ENCODE assay signal across 12 cellular contexts in the genomic region with DNA sequence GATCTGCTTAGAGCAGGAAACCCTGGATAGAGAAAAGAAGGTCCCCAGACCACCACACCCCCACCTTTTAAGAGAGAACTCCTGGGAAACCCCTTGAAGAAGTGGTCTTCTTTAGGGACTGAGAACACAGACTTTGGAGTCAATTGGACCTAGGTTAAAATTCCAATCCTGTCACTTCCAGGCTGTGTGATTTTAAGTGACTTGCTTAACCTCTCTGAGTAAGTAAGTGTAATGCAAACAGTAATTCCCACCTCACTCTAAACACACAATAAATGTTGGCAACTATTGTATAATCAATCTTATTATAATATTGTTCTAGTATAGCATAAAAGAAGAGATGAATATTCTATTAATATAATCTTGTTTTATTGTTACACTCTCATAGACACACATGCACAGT. TPM values are rescaled to one million over a fixed set of nuclear protein-coding genes. Genes with fewer than 3 reads are reported as not detected.
A peak's percentile ranks its signal among the peaks of the same experiment; 100 is the strongest.
DNase-seq lines count a peak whose midpoint lies in the region; ATAC-seq and TF ChIP-seq lines count a peak whose summit lies in the region.
"Had no signal": no experiment of that assay in that cellular context is flagged by ENCODE, and none has a peak within 500 bp of the region (broad histone marks: within the 10 kb centered on the region; RNA-seq: fewer than 3 reads in every experiment).

No MANE protein-coding gene starts in this region.

- H3K27ac Mint-ChIP-seq in GM23338, result no peak overlapping the region
- peak overlapping the region; percentile 58 for H3K27ac Mint-ChIP-seq in activated naive CD8-positive, alpha-beta T cell treated with anti-CD3 and anti-CD28 coated beads, Interleukin-2, amount 10 ng/mL, durations not matched to agents 7 days and 5 days
- H3K27ac Mint-ChIP-seq in naive thymus-derived CD8-positive, alpha-beta T cell, result peak overlapping the region; percentile 73 to 95 (median 81)

- peak overlapping the region; percentile 90 for H3K4me3 ChIP-seq in BLaER1
- no peak overlapping the region for H3K4me3 ChIP-seq in GM23338

- peaks cover 14% of the 10 kb centered on the region for H3F3A ChIP-seq in GM23338 (replicated peaks; ENCODE audit: low read depth)

- H2AFZ ChIP-seq in GM23338, result no peak overlapping the region

- DNase-seq in GM23338 (ENCODE audit: low spot score) (no peak), NCI-H2171 treated with DMSO at 0.1 percent for 48 hours (lab: John Stamatoyannopoulos, UW) (no peak), NCI-H187 (lab: John Stamatoyannopoulos, UW) (no peak), NAMALWA (ENCODE audit: low spot score) (no peak), midbrain (lab: John Stamatoyannopoulos, UW) (no peak)
- DNase-seq in activated naive CD8-positive, alpha-beta T cell treated with anti-CD3 and anti-CD28 coated beads, Interleukin-2, amount 10 ng/mL, durations not matched to agents 7 days and 5 days, result no peak
- DNase-seq in naive thymus-derived CD8-positive, alpha-beta T cell, result no peak
- DNase-seq: foreskin fibroblast, KBM-7, NCI-H2107 had no signal

- peaks cover 24% of the 10 kb centered on the region for H3K27me3 Mint-ChIP-seq in GM23338 (ENCODE audit: insufficient read depth, low read depth, poor library complexity)
- no peaks in the 10 kb centered on the region for H3K27me3 Mint-ChIP-seq in activated naive CD8-positive, alpha-beta T cell treated with anti-CD3 and anti-CD28 coated beads, Interleukin-2, amount 10 ng/mL, durations not matched to agents 7 days and 5 days
- no peaks in the 10 kb centered on the region for H3K27me3 Mint-ChIP-seq in naive thymus-derived CD8-positive, alpha-beta T cell

- H3K4me1 Mint-ChIP-seq in GM23338, result peaks cover 55% of the 10 kb centered on the region
- H3K4me1 Mint-ChIP-seq in activated naive CD8-positive, alpha-beta T cell treated with anti-CD3 and anti-CD28 coated beads, Interleukin-2, amount 10 ng/mL, durations not matched to agents 7 days and 5 days, result peaks cover 41% of the 10 kb centered on the region
- peaks cover 13 to 70% (median 54%) of the 10 kb centered on the region in 4 donors for H3K4me1 Mint-ChIP-seq in naive thymus-derived CD8-positive, alpha-beta T cell

- H3K4me1 ChIP-seq in BLaER1 (peaks cover 77% of the 10 kb centered on the region), GM23338 (ENCODE audit: insufficient read depth) (peaks cover 32% of the 10 kb centered on the region)

- H3K36me3 Mint-ChIP-seq in GM23338 (ENCODE audit: low read depth), result no peaks in the 10 kb centered on the region
- H3K36me3 Mint-ChIP-seq in activated naive CD8-positive, alpha-beta T cell treated with anti-CD3 and anti-CD28 coated beads, Interleukin-2, amount 10 ng/mL, durations not matched to agents 7 days and 5 days, result peaks cover 2% of the 10 kb centered on the region
- no peaks in the 10 kb centered on the region for H3K36me3 Mint-ChIP-seq in naive thymus-derived CD8-positive, alpha-beta T cell

- H3K36me3 ChIP-seq in BLaER1 (no peaks in the 10 kb centered on the region), GM23338 (ENCODE audit: insufficient read depth) (no peaks in the 10 kb centered on the region)

- H4K20me1 ChIP-seq in BLaER1, result peaks cover 45% of the 10 kb centered on the region
- H4K20me1 ChIP-seq in GM23338 (replicated peaks; ENCODE audit: insufficient read depth), result no peaks in the 10 kb centered on the region

- ATAC-seq in GM23338, result no peak
- ATAC-seq in activated naive CD8-positive, alpha-beta T cell treated with anti-CD3 and anti-CD28 coated beads, Interleukin-2, amount 10 ng/mL, durations not matched to agents 7 days and 5 days (ENCODE audit: low read depth), result no peak
- ATAC-seq in naive thymus-derived CD8-positive, alpha-beta T cell, result no peak

- H3K9me2 ChIP-seq in GM23338 (ENCODE audit: insufficient read depth), result no peaks in the 10 kb centered on the region

- peak overlapping the region; percentile 86 for H3K4me3 Mint-ChIP-seq in GM23338
- peak overlapping the region; percentile 58 for H3K4me3 Mint-ChIP-seq in activated naive CD8-positive, alpha-beta T cell treated with anti-CD3 and anti-CD28 coated beads, Interleukin-2, amount 10 ng/mL, durations not matched to agents 7 days and 5 days
- peak overlapping the region in 9 of 10 donors; percentile 3 to 91 (median 55) for H3K4me3 Mint-ChIP-seq in naive thymus-derived CD8-positive, alpha-beta T cell

- H3K27me3 ChIP-seq in BLaER1 (no peaks in the 10 kb centered on the region), GM23338 (ENCODE audit: insufficient read depth) (peaks cover 18% of the 10 kb centered on the region)

- no peak for TF ChIP-seq CTCF in GM23338 (conservative IDR thresholded peaks at IDR 0.05; ENCODE audit: low read depth in 2 of 2)

- no peaks in the 10 kb centered on the region for H3K9me3 ChIP-seq in BLaER1

- POLR2A ChIA-PET in activated naive CD8-positive, alpha-beta T cell treated with anti-CD3 and anti-CD28 coated beads, Interleukin-2, amount 10 ng/mL, durations not matched to agents 7 days and 5 days (lab: Charles Lee), result interaction anchor here (1.5 to 2.9 kb wide), 2 partner anchors 12 to 25 kb away, joined by 3 to 27 read pairs; no protein-coding TSS in a partner anchor
- POLR2A ChIA-PET in naive thymus-derived CD8-positive, alpha-beta T cell (lab: Charles Lee), result interaction anchor here (0.9 to 3.2 kb wide), 3 partner anchors 26 to 55 kb away, joined by 3 to 26 read pairs (median 3); partner anchors contain the start of gene TOMM6

- peak overlapping the region; percentile 88 for H3K9ac ChIP-seq in BLaER1

- H3K79me2 ChIP-seq in GM23338 (replicated peaks; ENCODE audit: insufficient read depth), result no peaks in the 10 kb centered on the region

- no peaks in the 10 kb centered on the region for H3K9me3 Mint-ChIP-seq in GM23338
- no peaks in the 10 kb centered on the region for H3K9me3 Mint-ChIP-seq in activated naive CD8-positive, alpha-beta T cell treated with anti-CD3 and anti-CD28 coated beads, Interleukin-2, amount 10 ng/mL, durations not matched to agents 7 days and 5 days
- no peaks in the 10 kb centered on the region for H3K9me3 Mint-ChIP-seq in naive thymus-derived CD8-positive, alpha-beta T cell

- H3K27ac ChIP-seq in BLaER1, result peak overlapping the region; percentile 74
- H3K27ac ChIP-seq in GM23338 (ENCODE audit: low read depth), result no peak overlapping the region

- H3K4me2 ChIP-seq in BLaER1 (peak overlapping the region; percentile 100), GM23338 (no peak overlapping the region; the same call in 1 of the 2 replicates)

TF ChIP-seq in GM23338, 12 proteins besides CTCF, POLR2A, EP300 and RAD21:
- TF ChIP-seq JUNB (IDR thresholded peaks at IDR 0.05; ENCODE audit: unreplicated experiment) (no peak), ZNF114 (CRISPR knock-in tag; IDR thresholded peaks at IDR 0.05) (no peak), EZH2 (IDR thresholded peaks at IDR 0.05; ENCODE audit: low read depth, unreplicated experiment) (no peak), STAT1 (IDR thresholded peaks at IDR 0.05; ENCODE audit: unreplicated experiment) (no peak)
- TF ChIP-seq, protein P1, sequence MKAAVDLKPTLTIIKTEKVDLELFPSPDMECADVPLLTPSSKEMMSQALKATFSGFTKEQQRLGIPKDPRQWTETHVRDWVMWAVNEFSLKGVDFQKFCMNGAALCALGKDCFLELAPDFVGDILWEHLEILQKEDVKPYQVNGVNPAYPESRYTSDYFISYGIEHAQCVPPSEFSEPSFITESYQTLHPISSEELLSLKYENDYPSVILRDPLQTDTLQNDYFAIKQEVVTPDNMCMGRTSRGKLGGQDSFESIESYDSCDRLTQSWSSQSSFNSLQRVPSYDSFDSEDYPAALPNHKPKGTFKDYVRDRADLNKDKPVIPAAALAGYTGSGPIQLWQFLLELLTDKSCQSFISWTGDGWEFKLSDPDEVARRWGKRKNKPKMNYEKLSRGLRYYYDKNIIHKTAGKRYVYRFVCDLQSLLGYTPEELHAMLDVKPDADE (IDR thresholded peaks at IDR 0.05), result no peak

RNA-seq across cellular contexts. Expression of gene TFEB, which starts 3.3 kb away (rescaled TPM):
- 1.7 and 4.3 TPM in 2 replicates for total RNA-seq in GM23338 (2014; rRNA removed; shearing (Covaris generic))
- 1.1 and 1.3 TPM in 2 replicates for polyA plus RNA-seq in GM23338 (2016; fragmentation: Nextera tagmentation; extraction: Ambion mirVana)
- total RNA-seq in activated naive CD8-positive, alpha-beta T cell treated with anti-CD3 and anti-CD28 coated beads, Interleukin-2, amount 10 ng/mL, durations not matched to agents 7 days and 5 days, result 10 to 100 TPM; 17.6 TPM
- total RNA-seq in naive thymus-derived CD8-positive, alpha-beta T cell, result 10 to 100 TPM in 1 of 2 experiments, 1 to 10 TPM in 1; 9.2 to 10.8 TPM
- polyA plus RNA-seq in naive thymus-derived CD8-positive, alpha-beta T cell, result 1 to 10 TPM; 2.6 to 9.4 (median 6.1) TPM

RNA-seq across cellular contexts. Expression of gene PGC, which starts 15.0 kb away (rescaled TPM):
- not detected in 2 replicates for total RNA-seq in GM23338 (2014; rRNA removed; shearing (Covaris generic))
- not detected in 2 replicates for polyA plus RNA-seq in GM23338 (2016; fragmentation: Nextera tagmentation; extraction: Ambion mirVana)
- total RNA-seq in activated naive CD8-positive, alpha-beta T cell treated with anti-CD3 and anti-CD28 coated beads, Interleukin-2, amount 10 ng/mL, durations not matched to agents 7 days and 5 days, result not detected
- not detected for total RNA-seq in naive thymus-derived CD8-positive, alpha-beta T cell
- polyA plus RNA-seq in naive thymus-derived CD8-positive, alpha-beta T cell, result not detected
- polyA plus RNA-seq: neural cell had no signal

RNA-seq across cellular contexts. Expression of gene FRS3, which starts 47.6 kb away (rescaled TPM):
- total RNA-seq in GM23338 (2014; rRNA removed; shearing (Covaris generic)), result 3.3 and 4.9 TPM in 2 replicates
- polyA plus RNA-seq in GM23338 (2016; fragmentation: Nextera tagmentation; extraction: Ambion mirVana), result 1.3 and 2.0 TPM in 2 replicates
- total RNA-seq in activated naive CD8-positive, alpha-beta T cell treated with anti-CD3 and anti-CD28 coated beads, Interleukin-2, amount 10 ng/mL, durations not matched to agents 7 days and 5 days, result 1 to 10 TPM; 6.2 to 8.3 TPM
- total RNA-seq in naive thymus-derived CD8-positive, alpha-beta T cell, result 1 to 10 TPM; 7.5 to 7.6 TPM
- 1 to 10 TPM in 2 of 3 donors, under 1 TPM in 1; 0.91 to 2.8 (median 2.1) TPM for polyA plus RNA-seq in naive thymus-derived CD8-positive, alpha-beta T cell

RNA-seq across cellular contexts. Expression of gene PRICKLE4, which starts 48.4 kb away (rescaled TPM):
- 0.66 and 0.89 TPM in 2 replicates for total RNA-seq in GM23338 (2014; rRNA removed; shearing (Covaris generic))
- polyA plus RNA-seq in GM23338 (2016; fragmentation: Nextera tagmentation; extraction: Ambion mirVana), result 0.42 and 0.48 TPM in 2 replicates
- total RNA-seq in activated naive CD8-positive, alpha-beta T cell treated with anti-CD3 and anti-CD28 coated beads, Interleukin-2, amount 10 ng/mL, durations not matched to agents 7 days and 5 days, result not detected
- total RNA-seq in naive thymus-derived CD8-positive, alpha-beta T cell, result not detected
- not detected for polyA plus RNA-seq in naive thymus-derived CD8-positive, alpha-beta T cell

RNA-seq across cellular contexts. Expression of gene TOMM6, which starts 55.3 kb away (rescaled TPM):
- 180 and 195 TPM in 2 replicates for total RNA-seq in GM23338 (2014; rRNA removed; shearing (Covaris generic))
- 357 and 372 TPM in 2 replicates for polyA plus RNA-seq in GM23338 (2016; fragmentation: Nextera tagmentation; extraction: Ambion mirVana)
- 100 to 1,000 TPM; 157 to 163 TPM for total RNA-seq in activated naive CD8-positive, alpha-beta T cell treated with anti-CD3 and anti-CD28 coated beads, Interleukin-2, amount 10 ng/mL, durations not matched to agents 7 days and 5 days
- total RNA-seq in naive thymus-derived CD8-positive, alpha-beta T cell, result 100 to 1,000 TPM; 134 to 135 TPM
- polyA plus RNA-seq in naive thymus-derived CD8-positive, alpha-beta T cell, result 100 to 1,000 TPM; 433 to 440 (median 433) TPM
